ENCODE assay signal across 7 cellular contexts in the genomic region with DNA sequence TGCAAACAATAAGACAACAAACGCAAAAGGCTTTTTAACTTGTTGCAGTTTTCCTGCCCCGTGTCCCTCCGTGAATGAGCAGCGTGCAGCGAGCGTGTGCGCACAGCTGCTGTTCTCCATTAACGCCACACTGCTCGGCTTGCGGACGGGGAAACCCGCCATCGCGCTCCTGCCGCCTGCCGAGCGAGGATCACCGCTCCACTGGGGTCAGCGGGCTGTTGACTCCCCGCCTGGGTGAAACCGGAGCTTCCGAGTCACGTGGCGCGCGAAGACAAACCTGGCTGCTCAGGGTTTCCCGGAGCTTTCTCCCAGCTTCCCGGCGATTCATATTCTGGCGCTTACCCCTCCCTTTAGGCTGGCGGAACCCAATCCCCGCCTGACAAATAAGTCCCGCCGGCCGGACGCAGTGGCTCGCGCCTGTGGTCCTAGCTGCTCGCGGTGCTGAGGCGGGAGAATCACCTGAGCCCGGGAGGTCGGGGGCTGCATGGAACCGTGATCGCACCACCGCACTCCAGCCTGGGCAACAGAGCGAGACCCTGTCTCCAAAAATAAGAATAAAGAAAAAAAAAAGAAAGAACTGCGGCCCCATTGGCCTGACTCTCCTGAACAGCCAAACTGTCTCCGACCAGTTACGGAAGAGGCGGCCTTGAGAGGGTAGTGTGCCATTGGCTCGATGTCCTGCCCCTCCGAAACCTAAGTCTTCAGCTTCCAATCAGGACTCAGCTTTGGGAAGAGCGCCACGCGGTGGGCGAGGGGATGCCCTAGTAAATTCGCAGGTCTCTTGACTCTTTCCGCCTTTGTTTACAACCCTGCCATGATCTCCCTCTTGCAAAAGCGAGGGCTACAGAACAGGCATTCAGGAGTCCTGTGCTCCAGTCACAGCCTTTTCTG. TPM values are rescaled to one million over a fixed set of nuclear protein-coding genes. Genes with fewer than 3 reads are reported as not detected.
DNase-seq lines count a peak whose midpoint lies in the region; ATAC-seq lines count a peak whose summit lies in the region.

A gene with protein sequence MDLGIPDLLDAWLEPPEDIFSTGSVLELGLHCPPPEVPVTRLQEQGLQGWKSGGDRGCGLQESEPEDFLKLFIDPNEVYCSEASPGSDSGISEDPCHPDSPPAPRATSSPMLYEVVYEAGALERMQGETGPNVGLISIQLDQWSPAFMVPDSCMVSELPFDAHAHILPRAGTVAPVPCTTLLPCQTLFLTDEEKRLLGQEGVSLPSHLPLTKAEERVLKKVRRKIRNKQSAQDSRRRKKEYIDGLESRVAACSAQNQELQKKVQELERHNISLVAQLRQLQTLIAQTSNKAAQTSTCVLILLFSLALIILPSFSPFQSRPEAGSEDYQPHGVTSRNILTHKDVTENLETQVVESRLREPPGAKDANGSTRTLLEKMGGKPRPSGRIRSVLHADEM (plus strand): TSS at position 794 of the 891 bp plus-strand sequence. CDS start 624 bp downstream, outside the sequence.

- intact Hi-C loops in right cardiac atrium (cut with DNase I), result no loop called here

- H3K9me3 Mint-ChIP-seq in T-helper 1 cell treated with Interleukin-12 subunit alpha and Interleukin-12 subunit beta and Interleukin-4 antibody, amounts not matched to agents 30 μg/mL and 1 μg/mL, for 36 hours, result no peaks in the 10 kb centered on the region

- no peaks in the 10 kb centered on the region for H3K9me3 ChIP-seq in right cardiac atrium (ENCODE audit: control insufficient read depth, low read length)

- no peaks in the 10 kb centered on the region for H3K27me3 Mint-ChIP-seq in T-helper 1 cell treated with Interleukin-12 subunit alpha and Interleukin-12 subunit beta and Interleukin-4 antibody, amounts not matched to agents 30 μg/mL and 1 μg/mL, for 36 hours (ENCODE audit: low read depth)

- H3K4me1 Mint-ChIP-seq in T-helper 1 cell treated with Interleukin-12 subunit alpha and Interleukin-12 subunit beta and Interleukin-4 antibody, amounts not matched to agents 30 μg/mL and 1 μg/mL, for 36 hours (ENCODE audit: low read depth), result peaks cover 47% of the 10 kb centered on the region

- ATAC-seq in GM18499 (IDR thresholded peaks at IDR 0.05; ENCODE audit: insufficient read depth, unreplicated experiment) (peak; percentile 52), HG02938 (IDR thresholded peaks at IDR 0.05; ENCODE audit: unreplicated experiment) (peak; percentile 73), right cardiac atrium (peak; percentile 90)

- H3K4me3 Mint-ChIP-seq in T-helper 1 cell treated with Interleukin-12 subunit alpha and Interleukin-12 subunit beta and Interleukin-4 antibody, amounts not matched to agents 30 μg/mL and 1 μg/mL, for 36 hours, result peak within 1 kb of the TSS; percentile 87

- peaks cover 8% of the 10 kb centered on the region for H3K4me1 ChIP-seq in right cardiac atrium (ENCODE audit: control insufficient read depth, insufficient read depth, low read length)

- peak within 1 kb of the TSS; percentile 54 for H3K4me3 ChIP-seq in right cardiac atrium (ENCODE audit: low read length)

- H3K27me3 ChIP-seq in right cardiac atrium (ENCODE audit: control insufficient read depth, insufficient read depth), result no peaks in the 10 kb centered on the region

- H3K36me3 Mint-ChIP-seq in T-helper 1 cell treated with Interleukin-12 subunit alpha and Interleukin-12 subunit beta and Interleukin-4 antibody, amounts not matched to agents 30 μg/mL and 1 μg/mL, for 36 hours (ENCODE audit: low read depth), result peaks cover 9% of the 10 kb centered on the region

- WGBS in right cardiac atrium, result under 1% methylated on average over 60 of the region's 60 CpGs

- DNase-seq in NCI-H1694 (lab: John Stamatoyannopoulos, UW), result peak; percentile 100
- peak; percentile 66 to 96 (median 88) for DNase-seq in anterior cingulate cortex (lab: John Stamatoyannopoulos, UW)
- DNase-seq in right cardiac atrium, result peak; percentile 93 to 97 (median 95)
- DNase-seq in pulmonary artery endothelial cell (ENCODE audit: low read depth, low spot score), result peak; percentile 94

- H3K27ac ChIP-seq in right cardiac atrium (ENCODE audit: low read length), result peak within 1 kb of the TSS; percentile 71

- H3K27ac Mint-ChIP-seq in T-helper 1 cell treated with Interleukin-12 subunit alpha and Interleukin-12 subunit beta and Interleukin-4 antibody, amounts not matched to agents 30 μg/mL and 1 μg/mL, for 36 hours, result peak within 1 kb of the TSS; percentile 91

RNA-seq across cellular contexts. Expression of the gene that starts here (rescaled TPM):
- total RNA-seq in right cardiac atrium (1 to 10 TPM; 4.3 to 6.0 (median 4.8) TPM), pulmonary artery endothelial cell (7.6 and 10.0 TPM in 2 replicates)
- polyA plus RNA-seq in right cardiac atrium, result 6.0 TPM

Comparison
In these comparisons a context has a peak if more than half of its experiments do, and no peak if none do; other contexts are left out.
1. Peak in every context shown above with its lines: DNase-seq, ATAC-seq, H3K4me3 ChIP-seq and H3K27ac ChIP-seq.